9 cellular contexts compared by ENCODE assay signal in the genomic region with DNA sequence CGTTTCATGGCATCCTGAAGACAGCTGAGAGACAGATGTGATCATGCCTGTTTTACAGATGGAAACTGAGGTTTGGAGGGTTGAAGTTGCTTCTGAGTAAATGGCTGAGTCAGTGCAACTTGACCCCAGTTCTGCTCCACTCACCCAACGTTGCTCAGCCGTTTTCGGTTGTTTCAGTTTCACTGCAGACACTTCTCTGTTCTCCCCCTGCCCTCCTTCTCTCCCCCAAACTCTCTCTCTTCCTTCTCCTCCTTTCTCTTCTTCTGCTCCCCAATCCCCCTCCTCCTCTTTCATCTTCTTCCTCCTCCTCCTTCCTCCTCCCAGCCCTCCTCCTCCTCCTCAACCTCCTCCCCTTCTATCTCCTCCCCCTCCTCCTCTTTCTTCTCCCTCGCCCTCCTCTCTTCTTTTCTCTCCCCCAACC. TPM values are rescaled to one million over a fixed set of nuclear protein-coding genes. Genes with fewer than 3 reads are reported as not detected.
A peak's percentile ranks its signal among the peaks of the same experiment; 100 is the strongest.
DNase-seq lines count a peak whose midpoint lies in the region; ATAC-seq and TF ChIP-seq lines count a peak whose summit lies in the region.
"Had no signal": no experiment of that assay in that cellular context is flagged by ENCODE, and none has a peak within 500 bp of the region (broad histone marks: within the 10 kb centered on the region; RNA-seq: fewer than 3 reads in every experiment).

No MANE protein-coding gene starts in this region.

- intact Hi-C loops in activated CD8-positive, alpha-beta T cell treated with anti-CD3 and anti-CD28 coated beads for 36 hours (cut with micrococcal nuclease): no loop called here
- intact Hi-C loops in psoas muscle (cut with DNase I): no loop called here

- H3K27ac ChIP-seq in psoas muscle: no peak overlapping the region

- H3K4me3 Mint-ChIP-seq in activated CD8-positive, alpha-beta T cell treated with anti-CD3 and anti-CD28 coated beads for 36 hours: no peak overlapping the region

- H3K4me1 Mint-ChIP-seq in activated CD8-positive, alpha-beta T cell treated with anti-CD3 and anti-CD28 coated beads for 36 hours (ENCODE audit: low read depth): peaks cover 23% of the 10 kb centered on the region

- H3K27me3 Mint-ChIP-seq in activated CD8-positive, alpha-beta T cell treated with anti-CD3 and anti-CD28 coated beads for 36 hours: no peaks in the 10 kb centered on the region

- CTCF ChIA-PET in activated CD8-positive, alpha-beta T cell treated with anti-CD3 and anti-CD28 coated beads for 36 hours (lab: Charles Lee): no interaction called here

- POLR2A ChIA-PET in activated CD8-positive, alpha-beta T cell treated with anti-CD3 and anti-CD28 coated beads for 36 hours (lab: Charles Lee): interaction anchor here (1.2 to 1.4 kb wide), 2 partner anchors 9 to 10 kb away, joined by 7 read pairs; partner anchors contain the start of gene CEP20

- peak; percentile 67 for DNase-seq in activated CD8-positive, alpha-beta T cell treated with anti-CD3 and anti-CD28 coated beads for 36 hours
- DNase-seq in stimulated activated CD4-positive, alpha-beta T cell treated with anti-CD3 and anti-CD28 coated beads, Interleukin-15, amount 100 ng/mL, for 24 hours: peak; percentile 67
- DNase-seq in psoas muscle (no peak), NCI-H446 (lab: John Stamatoyannopoulos, UW) (no peak), foreskin melanocyte (no peak), retina (no peak)

- no peaks in the 10 kb centered on the region for H3K27me3 ChIP-seq in psoas muscle (ENCODE audit: insufficient read depth in 3 of 3, low read length in 2 of 3)

- WGBS in psoas muscle, 3 donors: 35 to 55% (median 41%) methylated on average over 5 of the region's 5 CpGs

- no peak for TF ChIP-seq CTCF in activated CD8-positive, alpha-beta T cell treated with anti-CD3 and anti-CD28 coated beads for 36 hours (IDR thresholded peaks at IDR 0.05)
- no peak for TF ChIP-seq CTCF in psoas muscle (IDR thresholded peaks at IDR 0.05)

- H3K36me3 ChIP-seq in psoas muscle (ENCODE audit: insufficient read depth in 1 of 2, low read depth in 1 of 2): no peaks in the 10 kb centered on the region

- H3K9me3 ChIP-seq in psoas muscle: no peaks in the 10 kb centered on the region

- H3K4me1 ChIP-seq in psoas muscle: no peaks in the 10 kb centered on the region

- no peaks in the 10 kb centered on the region for H3K9me3 Mint-ChIP-seq in activated CD8-positive, alpha-beta T cell treated with anti-CD3 and anti-CD28 coated beads for 36 hours

- no peaks in the 10 kb centered on the region for H3K36me3 Mint-ChIP-seq in activated CD8-positive, alpha-beta T cell treated with anti-CD3 and anti-CD28 coated beads for 36 hours (ENCODE audit: low read depth)

- ATAC-seq in GM19023 (IDR thresholded peaks at IDR 0.05; ENCODE audit: unreplicated experiment) (peak; percentile 56), HG03095 (IDR thresholded peaks at IDR 0.05; ENCODE audit: unreplicated experiment) (peak; percentile 59), psoas muscle (no peak)
- ATAC-seq in activated CD8-positive, alpha-beta T cell treated with anti-CD3 and anti-CD28 coated beads for 36 hours: peak; percentile 90

- H3K27ac Mint-ChIP-seq in activated CD8-positive, alpha-beta T cell treated with anti-CD3 and anti-CD28 coated beads for 36 hours: peak overlapping the region; percentile 69

- no peak overlapping the region for H3K4me3 ChIP-seq in psoas muscle
- H3K4me3 ChIP-seq: skin epidermis had no signal

RNA-seq across cellular contexts. Expression of gene CEP20, which starts 9.4 kb away (rescaled TPM):
- 10 to 100 TPM; 34.5 to 39.0 TPM for total RNA-seq in activated CD8-positive, alpha-beta T cell treated with anti-CD3 and anti-CD28 coated beads for 36 hours
- 10 to 100 TPM; 38.1 to 67.1 (median 56.0) TPM for total RNA-seq in psoas muscle
- 10 to 100 TPM; 33.0 to 98.9 (median 33.5) TPM for polyA plus RNA-seq in psoas muscle

RNA-seq across cellular contexts. Expression of gene MYH11, which starts 41.0 kb away (rescaled TPM):
- not detected for total RNA-seq in activated CD8-positive, alpha-beta T cell treated with anti-CD3 and anti-CD28 coated beads for 36 hours
- 10 to 100 TPM in 3 of 4 donors, 1 to 10 TPM in 1; 8.4 to 26.4 (median 15.2) TPM for total RNA-seq in psoas muscle
- polyA plus RNA-seq in psoas muscle: 10 to 100 TPM in 1 of 3 donors, 1 to 10 TPM in 2; 6.1 to 15.0 (median 8.0) TPM

RNA-seq across cellular contexts. Expression of gene ABCC1, which starts 51.6 kb away (rescaled TPM):
- 10 to 100 TPM; 64.5 to 67.6 TPM for total RNA-seq in activated CD8-positive, alpha-beta T cell treated with anti-CD3 and anti-CD28 coated beads for 36 hours
- total RNA-seq in psoas muscle: 10 to 100 TPM; 19.5 to 36.5 (median 30.3) TPM
- polyA plus RNA-seq in psoas muscle: 10 to 100 TPM in 2 of 3 donors, 1 to 10 TPM in 1; 7.4 to 20.5 (median 15.1) TPM

Comparison
In these comparisons a context has a peak if more than half of its experiments do, and no peak if none do; other contexts are left out.
1. ATAC-seq: peak in GM19023 (single experiment), HG03095 (single experiment) and activated CD8-positive, alpha-beta T cell treated with anti-CD3 and anti-CD28 coated beads for 36 hours (single experiment); none in psoas muscle (0 of 4).
2. DNase-seq: peak in activated CD8-positive, alpha-beta T cell treated with anti-CD3 and anti-CD28 coated beads for 36 hours (single experiment) and stimulated activated CD4-positive, alpha-beta T cell treated with anti-CD3 and anti-CD28 coated beads, Interleukin-15, amount 100 ng/mL, for 24 hours (single experiment); none in psoas muscle (0 of 2), NCI-H446 (0 of 2), foreskin melanocyte (single experiment) and retina (single experiment).
3. RNA of gene MYH11, which starts 41.0 kb away (total RNA-seq): 8.4 to 26.4 TPM in psoas muscle; not detected in activated CD8-positive, alpha-beta T cell treated with anti-CD3 and anti-CD28 coated beads for 36 hours; every median in the first group is over 4 times any median in the second.